15 cellular contexts compared by ENCODE assay signal in genomic region chr16:83806721-83807120, GRCh38. TPM values are rescaled to one million over a fixed set of nuclear protein-coding genes. Genes with fewer than 3 reads are reported as not detected.
A peak's percentile ranks its signal among the peaks of the same experiment; 100 is the strongest.
DNase-seq lines count a peak whose midpoint lies in the region; ATAC-seq and TF ChIP-seq lines count a peak whose summit lies in the region.
"Had no signal": no experiment of that assay in that cellular context is flagged by ENCODE, and none has a peak within 500 bp of the region (broad histone marks: within the 10 kb centered on the region; RNA-seq: fewer than 3 reads in every experiment).

No MANE protein-coding gene starts in this region.

- H3K36me3 ChIP-seq in left ventricle myocardium inferior: peaks cover 24% of the 10 kb centered on the region
- H3K36me3 ChIP-seq: WERI-Rb-1 had no signal

- H3K4me1 ChIP-seq in left ventricle myocardium inferior: peaks cover 52% of the 10 kb centered on the region

- no peak overlapping the region for H3K4me3 ChIP-seq in left ventricle myocardium inferior

- peaks cover 4% of the 10 kb centered on the region for H3K36me3 Mint-ChIP-seq in glutamatergic neuron (ENCODE audit: unreplicated experiment)

- no peaks in the 10 kb centered on the region for H3K27me3 ChIP-seq in left ventricle myocardium inferior (ENCODE audit: low read depth)

- H3K4me3 Mint-ChIP-seq in glutamatergic neuron (ENCODE audit: unreplicated experiment): peak overlapping the region; percentile 64

- no peaks in the 10 kb centered on the region for H3K9me3 ChIP-seq in left ventricle myocardium inferior (replicated peaks)

- no peak for ATAC-seq in left ventricle myocardium superior

- peak overlapping the region; percentile 9 for H3K27ac ChIP-seq in left ventricle myocardium inferior (replicated peaks)
- peak overlapping the region; percentile 36 for H3K27ac ChIP-seq in temporal lobe (ENCODE audit: low read depth, low read length)
- H3K27ac ChIP-seq: WERI-Rb-1 had no signal

- DNase-seq in left ventricle myocardium inferior (no peak), left ventricle myocardium superior (no peak), RPMI7951 (ENCODE audit: low read depth) (peak; percentile 48), glutamatergic neuron (no peak), AG20443 (ENCODE audit: low spot score) (no peak), DMS79 (lab: John Stamatoyannopoulos, UW) (no peak), inferior parietal cortex (ENCODE audit: extremely low spot score) (no peak)
- DNase-seq: mesenchymal stem cell; NCI-H1436 treated with DMSO at 0.1 percent for 48 hours; NCI-H345; posterior cingulate gyrus; stimulated activated CD4-positive, alpha-beta T cell treated with anti-CD3 and anti-CD28 coated beads, Interleukin-15, amount 100 ng/mL, for 24 hours; trophoblast cell; WERI-Rb-1 had no signal

- peaks cover 6% of the 10 kb centered on the region for H3K4me1 Mint-ChIP-seq in glutamatergic neuron (ENCODE audit: low read depth, unreplicated experiment)

- intact Hi-C loops in left ventricle myocardium inferior (cut with micrococcal nuclease) (no loop called here), left ventricle myocardium superior (cut with micrococcal nuclease) (no loop called here)

- H3K9me3 Mint-ChIP-seq in glutamatergic neuron (ENCODE audit: unreplicated experiment): peaks cover 7% of the 10 kb centered on the region

- TF ChIP-seq CTCF in left ventricle myocardium inferior (IDR thresholded peaks at IDR 0.05; ENCODE audit: borderline replicate concordance) (no peak), glutamatergic neuron (IDR thresholded peaks at IDR 0.05; ENCODE audit: partially characterized antibody, unreplicated experiment) (no peak)

- peaks cover 5% of the 10 kb centered on the region for H3K27me3 Mint-ChIP-seq in glutamatergic neuron (ENCODE audit: unreplicated experiment)

- H3K27ac Mint-ChIP-seq in glutamatergic neuron (ENCODE audit: unreplicated experiment): no peak overlapping the region

RNA-seq across cellular contexts. Expression of gene HSBP1, which starts 1.1 kb away (rescaled TPM):
- total RNA-seq in left ventricle myocardium inferior: 175 TPM
- total RNA-seq in left ventricle myocardium superior: 176 TPM
- 128 and 167 TPM in 2 replicates for total RNA-seq in RPMI7951 (2014; rRNA removed; shearing (Covaris generic))
- 218 TPM for total RNA-seq in glutamatergic neuron (ENCODE audit: unreplicated experiment)
- total RNA-seq in temporal lobe: 70.6 TPM
